Comparison of ENCODE assay signal across 8 cellular contexts in the genomic region with DNA sequence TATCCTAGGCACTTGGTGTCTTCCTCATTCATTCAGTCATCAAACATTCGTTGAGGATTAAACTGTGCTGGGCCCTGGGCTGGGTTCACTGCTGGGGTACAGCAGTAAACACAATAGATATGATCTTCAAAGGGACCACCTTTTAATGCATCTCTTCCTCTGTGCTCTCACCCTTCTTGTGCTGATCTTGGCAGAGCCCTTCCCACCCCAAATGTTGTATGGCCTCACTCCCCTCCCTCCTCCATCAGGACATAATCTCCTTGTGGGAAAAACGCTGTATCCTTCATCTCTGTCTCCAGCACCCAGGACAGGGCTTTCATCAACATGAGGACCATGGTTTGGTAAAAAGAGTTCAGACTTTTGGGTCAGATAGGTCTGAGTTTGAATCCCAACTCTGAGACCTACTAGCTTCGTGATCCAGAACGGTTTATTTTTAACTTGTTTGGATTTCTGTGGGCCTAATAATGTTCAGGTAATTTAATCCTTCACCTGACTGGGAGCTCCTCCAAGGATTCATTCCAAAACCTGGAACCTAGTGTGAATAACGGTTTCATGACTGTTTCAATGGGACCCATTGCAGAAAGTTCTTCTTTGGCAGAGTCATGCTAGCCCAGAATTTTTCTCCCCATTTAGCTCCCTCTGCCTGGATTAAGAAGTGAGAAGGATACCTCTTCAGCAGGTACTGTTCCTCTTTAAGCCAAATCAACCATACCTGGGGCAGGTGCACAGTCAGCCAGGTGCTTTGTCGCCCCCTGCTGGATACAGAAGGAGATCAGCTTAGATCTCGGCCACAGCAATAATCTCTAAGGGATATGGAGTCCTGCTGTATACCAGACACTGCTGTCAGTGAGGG. TPM values are rescaled to one million over a fixed set of nuclear protein-coding genes. Genes with fewer than 3 reads are reported as not detected.
A peak's percentile ranks its signal among the peaks of the same experiment; 100 is the strongest.
DNase-seq lines count a peak whose midpoint lies in the region; ATAC-seq and TF ChIP-seq lines count a peak whose summit lies in the region.

No MANE protein-coding gene starts in this region.

- no peaks in the 10 kb centered on the region; the same call in 2 of the 3 replicates for H3K4me1 Mint-ChIP-seq in GM23338

- intact Hi-C loops in head of caudate nucleus (cut with DNase I), result loop anchor here (5.0 kb wide), 1 partner anchor 228 kb away; no protein-coding TSS in a partner anchor

- H3K27me3 Mint-ChIP-seq in GM23338 (ENCODE audit: insufficient read depth, low read depth, poor library complexity), result peaks cover 32% of the 10 kb centered on the region

- H3K9me3 Mint-ChIP-seq in GM23338, result no peaks in the 10 kb centered on the region

- no peaks in the 10 kb centered on the region; the same call in 2 of the 3 replicates for H3K36me3 Mint-ChIP-seq in GM23338 (ENCODE audit: low read depth)

- no peak overlapping the region for H3K4me2 ChIP-seq in DOHH2 (ENCODE audit: low read length)
- no peak overlapping the region for H3K4me2 ChIP-seq in GM23338

- H3K4me3 Mint-ChIP-seq in GM23338, result no peak overlapping the region

- ATAC-seq in GM23338, result peak; percentile 81

- H3K27ac ChIP-seq in DOHH2 (ENCODE audit: low read depth, low read length) (no peak overlapping the region), GM23338 (ENCODE audit: low read depth) (no peak overlapping the region)

- H3K27me3 ChIP-seq in DOHH2 (ENCODE audit: control insufficient read depth, low read length) (0 out of 2 replicates have a peak, but pooled peaks cover 6% of the 10 kb centered on the region), GM23338 (ENCODE audit: insufficient read depth) (peaks cover 38% of the 10 kb centered on the region)

- no peak overlapping the region for H3K27ac Mint-ChIP-seq in GM23338

- DNase-seq in GM23338 (ENCODE audit: low spot score), result peak; percentile 81
- DNase-seq in NCI-H82 treated with DMSO at 0.1 percent for 48 hours (lab: John Stamatoyannopoulos, UW; ENCODE audit: unreplicated experiment), result peak; percentile 3
- DNase-seq in activated T-helper 1 cell treated with anti-CD3 and anti-CD28 coated beads, Interleukin-2, amount 50 U/mL, for 16 hours (ENCODE audit: low read depth in 1 of 2, low spot score in 1 of 2), result peak; percentile 48 to 51
- peak in 33 of 42 donors; percentile 26 to 85 (median 59) for DNase-seq in head of caudate nucleus
- peak in 2 of 3 experiments; percentile 43 to 57 for DNase-seq in stimulated activated CD4-positive, alpha-beta T cell treated with anti-CD3 and anti-CD28 coated beads, TNF-alpha, amount 100 ng/mL, for 4 hours (ENCODE audit: low read depth in 3 of 3)
- no peak for DNase-seq in GOT3 (lab: John Stamatoyannopoulos, UW)
- no peak for DNase-seq in middle frontal gyrus (ENCODE audit: extremely low spot score, low spot score)

- H3K9me2 ChIP-seq in DOHH2 (replicated peaks; ENCODE audit: control insufficient read depth, low read length), result no peaks in the 10 kb centered on the region
- no peaks in the 10 kb centered on the region for H3K9me2 ChIP-seq in GM23338 (ENCODE audit: insufficient read depth)

- H3K4me1 ChIP-seq in DOHH2 (ENCODE audit: control insufficient read depth, low read length), result no peaks in the 10 kb centered on the region
- no peaks in the 10 kb centered on the region for H3K4me1 ChIP-seq in GM23338 (ENCODE audit: insufficient read depth)

- TF ChIP-seq CTCF in DOHH2 (IDR thresholded peaks at IDR 0.05; ENCODE audit: low read depth, low read length, poor library complexity, severe bottlenecking) (peak; percentile 97), GM23338 (conservative IDR thresholded peaks at IDR 0.05; ENCODE audit: low read depth in 2 of 2) (peak; percentile 91 to 95)

- H3F3A ChIP-seq in DOHH2 (ENCODE audit: control insufficient read depth, insufficient read depth) (no peaks in the 10 kb centered on the region), GM23338 (replicated peaks; ENCODE audit: low read depth) (no peaks in the 10 kb centered on the region)

- H3K36me3 ChIP-seq in DOHH2 (ENCODE audit: control insufficient read depth, low read length) (no peaks in the 10 kb centered on the region), GM23338 (ENCODE audit: insufficient read depth) (no peaks in the 10 kb centered on the region)

- H3K79me2 ChIP-seq in DOHH2 (ENCODE audit: control insufficient read depth, low read length) (no peaks in the 10 kb centered on the region), GM23338 (replicated peaks; ENCODE audit: insufficient read depth) (no peaks in the 10 kb centered on the region)

- H4K20me1 ChIP-seq in DOHH2 (ENCODE audit: control insufficient read depth, insufficient read depth, low read depth, low read length) (peaks cover 5% of the 10 kb centered on the region; the same call in 1 of the 2 replicates), GM23338 (replicated peaks; ENCODE audit: insufficient read depth) (no peaks in the 10 kb centered on the region)

- no peak overlapping the region for H2AFZ ChIP-seq in GM23338

- no peaks in the 10 kb centered on the region for H3K9me3 ChIP-seq in DOHH2 (ENCODE audit: control insufficient read depth, insufficient read depth, low read length)

- no peak overlapping the region for H3K4me3 ChIP-seq in DOHH2 (ENCODE audit: low read length)
- no peak overlapping the region for H3K4me3 ChIP-seq in GM23338

TF ChIP-seq in GM23338, 12 proteins besides CTCF, POLR2A, EP300 and RAD21:
- TF ChIP-seq EZH2phosphoT487 (IDR thresholded peaks at IDR 0.05; ENCODE audit: unreplicated experiment) (no peak), NANOG (IDR thresholded peaks at IDR 0.05; ENCODE audit: borderline replicate concordance) (no peak)

RNA-seq across cellular contexts. Expression of gene WNT7A, which starts 5.2 kb away (rescaled TPM):
- 0.04 TPM in 1 of 2 replicates, not detected in the other for total RNA-seq in GM23338 (2014; rRNA removed; shearing (Covaris generic))
- polyA plus RNA-seq in GM23338 (2016; fragmentation: Nextera tagmentation; extraction: Ambion mirVana), result not detected in 2 replicates

Comparison
In these comparisons a context has a peak if more than half of its experiments do, and no peak if none do; other contexts are left out.
1. DNase-seq: peak in GM23338 (single experiment), NCI-H82 treated with DMSO at 0.1 percent for 48 hours (single experiment), activated T-helper 1 cell treated with anti-CD3 and anti-CD28 coated beads, Interleukin-2, amount 50 U/mL, for 16 hours (2 of 2), head of caudate nucleus (33 of 42) and stimulated activated CD4-positive, alpha-beta T cell treated with anti-CD3 and anti-CD28 coated beads, TNF-alpha, amount 100 ng/mL, for 4 hours (2 of 3); none in GOT3 (single experiment) and middle frontal gyrus (single experiment).